ENCODE assay signal across 20 cellular contexts in the genomic region with DNA sequence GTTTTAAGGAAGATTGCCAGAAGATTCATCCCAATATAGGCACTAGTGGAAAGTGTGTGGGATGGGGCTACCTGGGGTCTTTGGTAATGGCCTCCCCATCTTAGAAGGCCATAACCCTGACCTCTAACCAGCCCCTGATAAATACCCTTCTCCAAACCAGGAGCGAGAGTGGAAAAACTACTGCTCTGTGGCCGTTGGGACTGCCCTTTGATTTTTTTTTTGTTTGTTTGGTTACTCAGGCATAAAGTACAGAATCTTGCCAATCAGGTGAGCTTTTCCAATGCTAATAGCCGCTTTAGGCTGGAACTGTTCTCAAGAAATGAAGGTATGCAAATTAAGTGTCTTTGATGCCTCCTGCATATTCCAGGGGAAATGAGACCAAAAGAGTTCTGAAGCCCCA.
A peak's percentile ranks its signal among the peaks of the same experiment; 100 is the strongest.
DNase-seq lines count a peak whose midpoint lies in the region; ATAC-seq and TF ChIP-seq lines count a peak whose summit lies in the region.
"Had no signal": no experiment of that assay in that cellular context is flagged by ENCODE, and none has a peak within 500 bp of the region (broad histone marks: within the 10 kb centered on the region; RNA-seq: fewer than 3 reads in every experiment).

No MANE protein-coding gene starts in this region.

- CTCF ChIA-PET in IMR-90 (lab: Yijun Ruan, JAX), result no interaction called here

- H3K18ac ChIP-seq in IMR-90 (ENCODE audit: low read depth, low read length) (no peak overlapping the region), mesenchymal stem cell (ENCODE audit: low read depth in 1 of 2, low read length in 2 of 2) (peak overlapping the region; percentile 69 to 85)

- H3K36me3 ChIP-seq in IMR-90 (ENCODE audit: control insufficient read depth, insufficient read depth, low read length), result no peaks in the 10 kb centered on the region
- H3K36me3 ChIP-seq in endodermal cell (ENCODE audit: control insufficient read depth, insufficient read depth, low read length), result no peaks in the 10 kb centered on the region
- H3K36me3 ChIP-seq in mesenchymal stem cell (ENCODE audit: control insufficient read depth in 1 of 2, insufficient read depth in 2 of 2, low read depth in 1 of 2, low read length in 2 of 2), result peaks cover 8 to 17% of the 10 kb centered on the region in 2 experiments
- H3K36me3 ChIP-seq: BE2C; BLaER1 treated with 17β-estradiol and CSF1 and Interleukin-3, amounts not matched to agents 10 nM and 100 nM had no signal

- H2BK15ac ChIP-seq in IMR-90 (ENCODE audit: low read depth, low read length), result 0 out of 3 replicates have a peak overlapping the region, but pooled peaks have one; percentile 51
- H2BK15ac ChIP-seq in mesenchymal stem cell (ENCODE audit: low read depth, poor library complexity, severe bottlenecking), result no peak overlapping the region

- DNase-seq in IMR-90 (no peak), endodermal cell (no peak), mesenchymal stem cell (no peak), GDM1 (lab: John Stamatoyannopoulos, UW) (no peak), ureter (ENCODE audit: low spot score) (no peak), islet precursor cell (no peak)
- DNase-seq: BE2C; CD4-positive, alpha-beta T cell; CD8-positive, alpha-beta memory T cell; DMS 273 treated with DMSO at 0.1 percent for 48 hours; DMS79; EL; GF-D8; H9 had no signal

- H2AFZ ChIP-seq in IMR-90 (replicated peaks; ENCODE audit: low read length, poor library complexity), result no peak overlapping the region
- no peak overlapping the region for H2AFZ ChIP-seq in mesenchymal stem cell (ENCODE audit: low read depth, low read length)
- H2AFZ ChIP-seq: GM23338 had no signal

- no peak overlapping the region for H3K4me3 ChIP-seq in IMR-90 (ENCODE audit: insufficient read depth, low read depth, low read length)
- H3K4me3 ChIP-seq in endodermal cell (ENCODE audit: low read length), result no peak overlapping the region
- no peak overlapping the region for H3K4me3 ChIP-seq in mesenchymal stem cell (ENCODE audit: insufficient read depth in 1 of 2, low read depth in 1 of 2, low read length in 2 of 2)
- H3K4me3 ChIP-seq: BLaER1 treated with 17β-estradiol and CSF1 and Interleukin-3, amounts not matched to agents 10 nM and 100 nM; GM23338 had no signal

- H3K4me1 ChIP-seq in IMR-90 (ENCODE audit: control insufficient read depth, insufficient read depth, low read length) (peaks cover 13% of the 10 kb centered on the region), endodermal cell (ENCODE audit: control insufficient read depth, insufficient read depth, low read length) (no peaks in the 10 kb centered on the region), mesenchymal stem cell (ENCODE audit: control insufficient read depth, insufficient read depth, low read depth, low read length) (peaks cover 21% of the 10 kb centered on the region)
- H3K4me1 ChIP-seq: BE2C had no signal

- in situ Hi-C loops in IMR-90 (cut with MboI; ENCODE audit: low sequenced_read_pairs), result no loop called here

- 0 out of 2 replicates have a peak overlapping the region, but pooled peaks have one; percentile 38 for H4K91ac ChIP-seq in IMR-90 (ENCODE audit: insufficient read depth, low read depth, low read length)
- peak overlapping the region; percentile 83 for H4K91ac ChIP-seq in mesenchymal stem cell (ENCODE audit: low read length)

- TF ChIP-seq CTCF in 22Rv1 (IDR thresholded peaks at IDR 0.05), result no peak
- TF ChIP-seq CTCF in IMR-90 (conservative IDR thresholded peaks at IDR 0.05; ENCODE audit: low read depth, low read length), result no peak
- TF ChIP-seq CTCF in endodermal cell (conservative IDR thresholded peaks at IDR 0.05), result no peak

- no peak overlapping the region for H2AK9ac ChIP-seq in IMR-90 (replicated peaks; ENCODE audit: low read depth, low read length, poor library complexity)

- TF ChIP-seq RAD21 in IMR-90 (IDR thresholded peaks at IDR 0.05; ENCODE audit: low read length), result no peak

- H3K4me1 Mint-ChIP-seq in endodermal cell, result peaks cover 9% of the 10 kb centered on the region
- H3K4me1 Mint-ChIP-seq: CD14-positive monocyte; CD8-positive, alpha-beta memory T cell had no signal

- peaks cover 5% of the 10 kb centered on the region; the same call in 1 of the 2 replicates for H4K20me1 ChIP-seq in IMR-90 (ENCODE audit: insufficient read depth, low read length)
- H4K20me1 ChIP-seq: BLaER1 treated with 17β-estradiol and CSF1 and Interleukin-3, amounts not matched to agents 10 nM and 100 nM had no signal

- H3K4ac ChIP-seq in IMR-90 (ENCODE audit: low read depth, low read length), result peak overlapping the region; percentile 46
- H3K4ac ChIP-seq in mesenchymal stem cell (ENCODE audit: low read depth in 1 of 2, low read length in 2 of 2), result peak overlapping the region in 1 of 2 experiments; percentile 72

- H3K9me3 ChIP-seq in IMR-90 (ENCODE audit: control insufficient read depth, insufficient read depth, low read length) (no peaks in the 10 kb centered on the region), endodermal cell (ENCODE audit: control insufficient read depth, low read length) (no peaks in the 10 kb centered on the region), mesenchymal stem cell (ENCODE audit: control insufficient read depth, low read length) (no peaks in the 10 kb centered on the region)
- H3K9me3 ChIP-seq: BE2C; BLaER1 treated with 17β-estradiol and CSF1 and Interleukin-3, amounts not matched to agents 10 nM and 100 nM had no signal

- ATAC-seq in IMR-90 (ENCODE audit: low read depth) (no peak), HG03025 (IDR thresholded peaks at IDR 0.05; ENCODE audit: low FRiP score, unreplicated experiment) (no peak)
- ATAC-seq: GM23338, HCT116 had no signal

- H2BK120ac ChIP-seq in IMR-90 (ENCODE audit: low read depth, low read length) (peak overlapping the region; percentile 42; the same call in 1 of the 2 replicates), mesenchymal stem cell (ENCODE audit: low read depth, low read length) (peak overlapping the region; percentile 64)

- H3K4me3 Mint-ChIP-seq in endodermal cell, result no peak overlapping the region
- H3K4me3 Mint-ChIP-seq: CD14-positive monocyte; CD4-positive, alpha-beta T cell; CD8-positive, alpha-beta memory T cell; GM23338; H9 had no signal

- H3K36me3 Mint-ChIP-seq in endodermal cell (ENCODE audit: low read depth), result peaks cover 15% of the 10 kb centered on the region
- H3K36me3 Mint-ChIP-seq: CD14-positive monocyte; CD8-positive, alpha-beta memory T cell had no signal

- intact Hi-C loops in IMR-90 (cut with micrococcal nuclease), result loop anchor here (5.0 kb wide), 1 partner anchor 154 kb away; the partner anchor contains the start of gene ADAMTS12

- H2BK5ac ChIP-seq in IMR-90 (ENCODE audit: low read depth, low read length, poor library complexity, severe bottlenecking) (no peak overlapping the region), mesenchymal stem cell (ENCODE audit: low read depth, low read length, poor library complexity, severe bottlenecking) (peak overlapping the region; percentile 37)

- H3K27me3 ChIP-seq in IMR-90 (ENCODE audit: control insufficient read depth, insufficient read depth, low read length) (no peaks in the 10 kb centered on the region), endodermal cell (ENCODE audit: control insufficient read depth, insufficient read depth, low read length, poor library complexity, severe bottlenecking) (no peaks in the 10 kb centered on the region), mesenchymal stem cell (ENCODE audit: control insufficient read depth in 1 of 2, insufficient read depth in 1 of 2, low read length in 2 of 2) (no peaks in the 10 kb centered on the region)
- H3K27me3 ChIP-seq: BE2C; BLaER1 treated with 17β-estradiol and CSF1 and Interleukin-3, amounts not matched to agents 10 nM and 100 nM had no signal

- H3K23ac ChIP-seq in IMR-90 (ENCODE audit: low read depth, low read length), result no peak overlapping the region
- H3K23ac ChIP-seq in mesenchymal stem cell (ENCODE audit: low read length in 2 of 2), result no peak overlapping the region

- peaks cover 28% of the 10 kb centered on the region for H3K9me1 ChIP-seq in IMR-90 (ENCODE audit: insufficient read depth, low read length)

- peak overlapping the region; percentile 21 for H3K27ac Mint-ChIP-seq in endodermal cell
- H3K27ac Mint-ChIP-seq: CD14-positive monocyte; CD4-positive, alpha-beta T cell; CD8-positive, alpha-beta memory T cell; GM23338 had no signal

- H2BK12ac ChIP-seq in mesenchymal stem cell (ENCODE audit: low read length in 2 of 2), result peak overlapping the region; percentile 71 to 78

- WGBS in IMR-90 (ENCODE audit: extremely low coverage in 2 of 2, insufficient read length in 1 of 2), 2 experiments, result no CpG with 5 or more reads among the region's 3 CpGs
- WGBS in endodermal cell (ENCODE audit: insufficient coverage in 1 of 2, insufficient read length in 1 of 2), 2 experiments, result 88% methylated on average over 1 to 3 of the region's 3 CpGs
- 97% methylated on average over 3 of the region's 3 CpGs for WGBS in mesenchymal stem cell

- H3K27ac ChIP-seq in 22Rv1 (peak overlapping the region; percentile 41), IMR-90 (ENCODE audit: insufficient read depth, low read length) (no peak overlapping the region), endodermal cell (ENCODE audit: low read depth, low read length) (no peak overlapping the region), mesenchymal stem cell (ENCODE audit: low read length, poor library complexity, severe bottlenecking) (no peak overlapping the region)

- H2AK5ac ChIP-seq in IMR-90 (ENCODE audit: low read depth, low read length), result peak overlapping the region; percentile 11; the same call in 1 of the 2 replicates
- peak overlapping the region; percentile 76 for H2AK5ac ChIP-seq in mesenchymal stem cell (ENCODE audit: low read length, severe bottlenecking)

- no TSS peak for BruUV-seq in IMR-90 (replicated peaks; lab: Mats Ljungman, UMichigan)

- H3K79me1 ChIP-seq in IMR-90 (ENCODE audit: low read depth in 1 of 2, low read length in 2 of 2), result peaks cover 0 to 37% of the 10 kb centered on the region in 2 experiments; a peak in 2 of 4 replicates
- peaks cover 25% of the 10 kb centered on the region for H3K79me1 ChIP-seq in mesenchymal stem cell (replicated peaks; ENCODE audit: low read length, poor library complexity, severe bottlenecking)

- H3K9ac ChIP-seq in IMR-90 (ENCODE audit: low read depth, low read length), result no peak overlapping the region
- H3K9ac ChIP-seq in endodermal cell (ENCODE audit: extremely low read depth, low read length, poor library complexity, severe bottlenecking), result no peak overlapping the region
- H3K9ac ChIP-seq in mesenchymal stem cell (ENCODE audit: low read length), result no peak overlapping the region
- H3K9ac ChIP-seq: BLaER1 treated with 17β-estradiol and CSF1 and Interleukin-3, amounts not matched to agents 10 nM and 100 nM had no signal

- H3K14ac ChIP-seq in IMR-90 (replicated peaks; ENCODE audit: low read depth, low read length) (no peak overlapping the region), mesenchymal stem cell (ENCODE audit: low read length in 2 of 2) (no peak overlapping the region)

- H2BK20ac ChIP-seq in IMR-90 (ENCODE audit: low read depth, low read length), result peak overlapping the region; percentile 65; the same call in 1 of the 2 replicates

- H4K8ac ChIP-seq in IMR-90 (ENCODE audit: low read depth in 2 of 2, low read length in 2 of 2) (no peak overlapping the region; a peak in 1 of 4 replicates), mesenchymal stem cell (ENCODE audit: low read length) (peak overlapping the region; percentile 87)

- H3K27me3 Mint-ChIP-seq in endodermal cell (ENCODE audit: insufficient read depth), result no peaks in the 10 kb centered on the region

- H4K5ac ChIP-seq in IMR-90 (ENCODE audit: low read depth, low read length), result no peak overlapping the region

- TF ChIP-seq POLR2A in IMR-90 (IDR thresholded peaks at IDR 0.05; ENCODE audit: low read depth, low read length), result no peak

- H3K4me2 ChIP-seq in IMR-90 (ENCODE audit: low read depth, low read length) (no peak overlapping the region), mesenchymal stem cell (ENCODE audit: low read length, poor library complexity, severe bottlenecking) (no peak overlapping the region)
- H3K4me2 ChIP-seq: GM23338 had no signal

- H3K56ac ChIP-seq in IMR-90 (ENCODE audit: extremely low read depth, insufficient read depth, low read length), result no peak overlapping the region

- dilution Hi-C loops in IMR-90 (cut with HindIII; ENCODE audit: low sequenced_read_pairs, unreplicated experiment), result no loop called here

- H3K9me3 Mint-ChIP-seq in endodermal cell, result no peaks in the 10 kb centered on the region
- H3K9me3 Mint-ChIP-seq: CD4-positive, alpha-beta T cell; CD8-positive, alpha-beta memory T cell; GM23338; H9 had no signal

- POLR2A ChIA-PET in IMR-90 (lab: Charles Lee; ENCODE audit: unreplicated experiment), result no interaction called here
